Comparison of ENCODE assay signal across 1 cellular context in the genomic region with DNA sequence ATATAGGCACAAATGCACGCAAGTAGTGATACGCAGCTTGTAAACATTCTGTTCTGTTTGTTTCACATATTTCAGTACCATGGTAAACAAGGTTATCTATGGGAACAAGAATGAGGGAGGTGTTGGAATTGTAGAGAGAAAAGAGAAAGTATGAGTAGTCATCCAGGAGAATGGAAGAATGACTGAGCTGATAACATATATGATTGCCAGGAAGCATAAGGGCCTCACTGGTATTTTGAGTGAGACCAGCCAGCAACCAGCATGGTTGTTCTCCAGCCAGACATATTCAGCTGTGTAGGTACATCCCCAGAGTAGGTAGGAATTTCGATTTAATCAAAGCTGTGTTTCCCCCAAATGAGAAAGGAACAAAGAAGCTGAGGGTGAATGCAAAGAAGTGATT.
A peak's percentile ranks its signal among the peaks of the same experiment; 100 is the strongest.
TF ChIP-seq lines count a peak whose summit lies in the region.

No MANE protein-coding gene starts in this region.

TF ChIP-seq in K562, 482 proteins besides CTCF, POLR2A, EP300 and RAD21 (continued from another document and continues in another):
- TF ChIP-seq, protein P1, sequence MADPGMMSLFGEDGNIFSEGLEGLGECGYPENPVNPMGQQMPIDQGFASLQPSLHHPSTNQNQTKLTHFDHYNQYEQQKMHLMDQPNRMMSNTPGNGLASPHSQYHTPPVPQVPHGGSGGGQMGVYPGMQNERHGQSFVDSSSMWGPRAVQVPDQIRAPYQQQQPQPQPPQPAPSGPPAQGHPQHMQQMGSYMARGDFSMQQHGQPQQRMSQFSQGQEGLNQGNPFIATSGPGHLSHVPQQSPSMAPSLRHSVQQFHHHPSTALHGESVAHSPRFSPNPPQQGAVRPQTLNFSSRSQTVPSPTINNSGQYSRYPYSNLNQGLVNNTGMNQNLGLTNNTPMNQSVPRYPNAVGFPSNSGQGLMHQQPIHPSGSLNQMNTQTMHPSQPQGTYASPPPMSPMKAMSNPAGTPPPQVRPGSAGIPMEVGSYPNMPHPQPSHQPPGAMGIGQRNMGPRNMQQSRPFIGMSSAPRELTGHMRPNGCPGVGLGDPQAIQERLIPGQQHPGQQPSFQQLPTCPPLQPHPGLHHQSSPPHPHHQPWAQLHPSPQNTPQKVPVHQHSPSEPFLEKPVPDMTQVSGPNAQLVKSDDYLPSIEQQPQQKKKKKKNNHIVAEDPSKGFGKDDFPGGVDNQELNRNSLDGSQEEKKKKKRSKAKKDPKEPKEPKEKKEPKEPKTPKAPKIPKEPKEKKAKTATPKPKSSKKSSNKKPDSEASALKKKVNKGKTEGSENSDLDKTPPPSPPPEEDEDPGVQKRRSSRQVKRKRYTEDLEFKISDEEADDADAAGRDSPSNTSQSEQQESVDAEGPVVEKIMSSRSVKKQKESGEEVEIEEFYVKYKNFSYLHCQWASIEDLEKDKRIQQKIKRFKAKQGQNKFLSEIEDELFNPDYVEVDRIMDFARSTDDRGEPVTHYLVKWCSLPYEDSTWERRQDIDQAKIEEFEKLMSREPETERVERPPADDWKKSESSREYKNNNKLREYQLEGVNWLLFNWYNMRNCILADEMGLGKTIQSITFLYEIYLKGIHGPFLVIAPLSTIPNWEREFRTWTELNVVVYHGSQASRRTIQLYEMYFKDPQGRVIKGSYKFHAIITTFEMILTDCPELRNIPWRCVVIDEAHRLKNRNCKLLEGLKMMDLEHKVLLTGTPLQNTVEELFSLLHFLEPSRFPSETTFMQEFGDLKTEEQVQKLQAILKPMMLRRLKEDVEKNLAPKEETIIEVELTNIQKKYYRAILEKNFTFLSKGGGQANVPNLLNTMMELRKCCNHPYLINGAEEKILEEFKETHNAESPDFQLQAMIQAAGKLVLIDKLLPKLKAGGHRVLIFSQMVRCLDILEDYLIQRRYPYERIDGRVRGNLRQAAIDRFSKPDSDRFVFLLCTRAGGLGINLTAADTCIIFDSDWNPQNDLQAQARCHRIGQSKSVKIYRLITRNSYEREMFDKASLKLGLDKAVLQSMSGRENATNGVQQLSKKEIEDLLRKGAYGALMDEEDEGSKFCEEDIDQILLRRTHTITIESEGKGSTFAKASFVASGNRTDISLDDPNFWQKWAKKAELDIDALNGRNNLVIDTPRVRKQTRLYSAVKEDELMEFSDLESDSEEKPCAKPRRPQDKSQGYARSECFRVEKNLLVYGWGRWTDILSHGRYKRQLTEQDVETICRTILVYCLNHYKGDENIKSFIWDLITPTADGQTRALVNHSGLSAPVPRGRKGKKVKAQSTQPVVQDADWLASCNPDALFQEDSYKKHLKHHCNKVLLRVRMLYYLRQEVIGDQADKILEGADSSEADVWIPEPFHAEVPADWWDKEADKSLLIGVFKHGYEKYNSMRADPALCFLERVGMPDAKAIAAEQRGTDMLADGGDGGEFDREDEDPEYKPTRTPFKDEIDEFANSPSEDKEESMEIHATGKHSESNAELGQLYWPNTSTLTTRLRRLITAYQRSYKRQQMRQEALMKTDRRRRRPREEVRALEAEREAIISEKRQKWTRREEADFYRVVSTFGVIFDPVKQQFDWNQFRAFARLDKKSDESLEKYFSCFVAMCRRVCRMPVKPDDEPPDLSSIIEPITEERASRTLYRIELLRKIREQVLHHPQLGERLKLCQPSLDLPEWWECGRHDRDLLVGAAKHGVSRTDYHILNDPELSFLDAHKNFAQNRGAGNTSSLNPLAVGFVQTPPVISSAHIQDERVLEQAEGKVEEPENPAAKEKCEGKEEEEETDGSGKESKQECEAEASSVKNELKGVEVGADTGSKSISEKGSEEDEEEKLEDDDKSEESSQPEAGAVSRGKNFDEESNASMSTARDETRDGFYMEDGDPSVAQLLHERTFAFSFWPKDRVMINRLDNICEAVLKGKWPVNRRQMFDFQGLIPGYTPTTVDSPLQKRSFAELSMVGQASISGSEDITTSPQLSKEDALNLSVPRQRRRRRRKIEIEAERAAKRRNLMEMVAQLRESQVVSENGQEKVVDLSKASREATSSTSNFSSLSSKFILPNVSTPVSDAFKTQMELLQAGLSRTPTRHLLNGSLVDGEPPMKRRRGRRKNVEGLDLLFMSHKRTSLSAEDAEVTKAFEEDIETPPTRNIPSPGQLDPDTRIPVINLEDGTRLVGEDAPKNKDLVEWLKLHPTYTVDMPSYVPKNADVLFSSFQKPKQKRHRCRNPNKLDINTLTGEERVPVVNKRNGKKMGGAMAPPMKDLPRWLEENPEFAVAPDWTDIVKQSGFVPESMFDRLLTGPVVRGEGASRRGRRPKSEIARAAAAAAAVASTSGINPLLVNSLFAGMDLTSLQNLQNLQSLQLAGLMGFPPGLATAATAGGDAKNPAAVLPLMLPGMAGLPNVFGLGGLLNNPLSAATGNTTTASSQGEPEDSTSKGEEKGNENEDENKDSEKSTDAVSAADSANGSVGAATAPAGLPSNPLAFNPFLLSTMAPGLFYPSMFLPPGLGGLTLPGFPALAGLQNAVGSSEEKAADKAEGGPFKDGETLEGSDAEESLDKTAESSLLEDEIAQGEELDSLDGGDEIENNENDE (IDR thresholded peaks at IDR 0.05; ENCODE audit: low read depth, low read length) = no peak
- TF ChIP-seq, protein P2, sequence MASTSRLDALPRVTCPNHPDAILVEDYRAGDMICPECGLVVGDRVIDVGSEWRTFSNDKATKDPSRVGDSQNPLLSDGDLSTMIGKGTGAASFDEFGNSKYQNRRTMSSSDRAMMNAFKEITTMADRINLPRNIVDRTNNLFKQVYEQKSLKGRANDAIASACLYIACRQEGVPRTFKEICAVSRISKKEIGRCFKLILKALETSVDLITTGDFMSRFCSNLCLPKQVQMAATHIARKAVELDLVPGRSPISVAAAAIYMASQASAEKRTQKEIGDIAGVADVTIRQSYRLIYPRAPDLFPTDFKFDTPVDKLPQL (IDR thresholded peaks at IDR 0.05; ENCODE audit: extremely low read depth, insufficient read length) = no peak
- TF ChIP-seq U2AF1 (optimal IDR thresholded peaks at IDR 0.05; ENCODE audit: low read depth, low read length) = no peak
- TF ChIP-seq JUND (IDR thresholded peaks at IDR 0.05; ENCODE audit: borderline replicate concordance, low read depth, low read length) = no peak
- peak; percentile 21; the same call in 1 of the 3 replicates for TF ChIP-seq JUND (tag; IDR thresholded peaks at IDR 0.05; ENCODE audit: borderline replicate concordance, low read depth, low read length)
- TF ChIP-seq, protein P3, sequence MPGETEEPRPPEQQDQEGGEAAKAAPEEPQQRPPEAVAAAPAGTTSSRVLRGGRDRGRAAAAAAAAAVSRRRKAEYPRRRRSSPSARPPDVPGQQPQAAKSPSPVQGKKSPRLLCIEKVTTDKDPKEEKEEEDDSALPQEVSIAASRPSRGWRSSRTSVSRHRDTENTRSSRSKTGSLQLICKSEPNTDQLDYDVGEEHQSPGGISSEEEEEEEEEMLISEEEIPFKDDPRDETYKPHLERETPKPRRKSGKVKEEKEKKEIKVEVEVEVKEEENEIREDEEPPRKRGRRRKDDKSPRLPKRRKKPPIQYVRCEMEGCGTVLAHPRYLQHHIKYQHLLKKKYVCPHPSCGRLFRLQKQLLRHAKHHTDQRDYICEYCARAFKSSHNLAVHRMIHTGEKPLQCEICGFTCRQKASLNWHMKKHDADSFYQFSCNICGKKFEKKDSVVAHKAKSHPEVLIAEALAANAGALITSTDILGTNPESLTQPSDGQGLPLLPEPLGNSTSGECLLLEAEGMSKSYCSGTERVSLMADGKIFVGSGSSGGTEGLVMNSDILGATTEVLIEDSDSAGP (CRISPR knock-in tag; IDR thresholded peaks at IDR 0.05) = no peak
- TF ChIP-seq, protein P4, sequence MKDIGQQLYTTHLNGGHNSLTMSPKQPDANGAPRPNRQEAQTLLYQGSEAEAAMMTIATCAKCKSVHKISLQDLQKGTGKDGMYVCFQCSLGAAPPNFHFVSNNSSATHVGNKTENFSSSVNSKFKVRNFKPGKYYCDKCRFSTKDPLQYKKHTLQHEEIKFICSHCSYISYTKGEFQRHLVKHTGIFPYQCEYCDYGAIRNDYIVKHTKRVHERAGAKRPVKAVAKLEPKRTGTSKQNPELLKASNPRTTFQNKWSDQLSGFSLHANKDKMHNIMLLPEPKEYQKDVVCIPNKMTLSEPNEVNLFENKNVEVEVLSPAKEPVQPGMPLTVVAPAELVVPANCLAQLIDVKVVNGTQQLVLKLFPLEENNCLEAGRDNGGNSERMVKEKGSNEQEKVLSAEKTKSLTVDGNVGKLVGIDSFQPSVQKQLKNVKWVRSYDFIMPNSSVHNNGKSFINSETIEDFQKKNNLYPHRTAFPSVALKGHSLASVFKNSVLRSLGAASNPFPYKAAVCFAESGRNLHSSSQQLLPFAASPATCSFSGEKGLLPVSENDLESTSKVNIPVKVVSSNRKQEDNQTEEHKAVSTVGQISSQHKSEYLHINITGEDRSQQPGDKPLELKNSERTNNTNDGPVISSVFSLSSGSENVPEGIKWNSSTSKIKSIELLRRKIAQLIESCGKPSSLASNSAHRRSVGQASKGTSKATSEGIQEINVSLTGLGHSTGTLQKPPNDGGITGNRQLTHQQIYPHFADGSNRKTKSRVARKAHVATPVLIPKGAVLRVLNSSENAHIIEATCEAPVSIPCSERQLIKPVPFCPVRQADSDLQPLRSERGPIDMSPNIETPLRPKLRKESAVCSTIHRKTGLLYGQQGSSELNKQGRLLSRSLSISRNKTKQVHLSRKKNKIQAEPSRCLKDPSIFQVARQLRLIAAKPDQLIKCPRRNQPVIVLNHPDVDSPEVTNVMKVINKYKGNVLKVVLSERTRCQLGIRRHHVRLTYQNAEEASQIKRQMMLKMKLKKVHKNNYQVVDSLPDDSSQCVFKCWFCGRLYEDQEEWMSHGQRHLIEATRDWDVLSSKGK (CRISPR knock-in tag; IDR thresholded peaks at IDR 0.05) = no peak
- no peak for TF ChIP-seq STAT5B (CRISPR knock-in tag; IDR thresholded peaks at IDR 0.05)
- TF ChIP-seq ZNF165 (CRISPR knock-in tag; IDR thresholded peaks at IDR 0.05; ENCODE audit: borderline replicate concordance) = no peak
- TF ChIP-seq CEBPG (CRISPR knock-in tag; IDR thresholded peaks at IDR 0.05) = no peak
- TF ChIP-seq CEBPG (tag; conservative IDR thresholded peaks at IDR 0.05 in 1 of 2, IDR thresholded peaks at IDR 0.05 in 1 of 2) = peak in 1 of 2 experiments; percentile 5; a peak in 1 of 4 replicates
- TF ChIP-seq EHMT2 (IDR thresholded peaks at IDR 0.05) = no peak
- no peak for TF ChIP-seq BMI1 (IDR thresholded peaks at IDR 0.05; ENCODE audit: low read length)
- TF ChIP-seq CEBPB (tag; IDR thresholded peaks at IDR 0.05) = no peak
- TF ChIP-seq, protein P5, sequence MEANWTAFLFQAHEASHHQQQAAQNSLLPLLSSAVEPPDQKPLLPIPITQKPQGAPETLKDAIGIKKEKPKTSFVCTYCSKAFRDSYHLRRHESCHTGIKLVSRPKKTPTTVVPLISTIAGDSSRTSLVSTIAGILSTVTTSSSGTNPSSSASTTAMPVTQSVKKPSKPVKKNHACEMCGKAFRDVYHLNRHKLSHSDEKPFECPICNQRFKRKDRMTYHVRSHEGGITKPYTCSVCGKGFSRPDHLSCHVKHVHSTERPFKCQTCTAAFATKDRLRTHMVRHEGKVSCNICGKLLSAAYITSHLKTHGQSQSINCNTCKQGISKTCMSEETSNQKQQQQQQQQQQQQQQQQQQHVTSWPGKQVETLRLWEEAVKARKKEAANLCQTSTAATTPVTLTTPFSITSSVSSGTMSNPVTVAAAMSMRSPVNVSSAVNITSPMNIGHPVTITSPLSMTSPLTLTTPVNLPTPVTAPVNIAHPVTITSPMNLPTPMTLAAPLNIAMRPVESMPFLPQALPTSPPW (CRISPR knock-in tag; IDR thresholded peaks at IDR 0.05) = 0 out of 2 replicates have a peak, but pooled peaks have one; percentile 5
- 0 out of 4 replicates have a peak, but pooled peaks of 1 of the 2 experiments have one; percentile 23 for TF ChIP-seq FOXA3 (CRISPR knock-in tag; conservative IDR thresholded peaks at IDR 0.05 in 1 of 2, IDR thresholded peaks at IDR 0.05 in 1 of 2)
- TF ChIP-seq HEY1 (CRISPR knock-in tag; IDR thresholded peaks at IDR 0.05; ENCODE audit: borderline replicate concordance) = no peak
- TF ChIP-seq, protein P6, sequence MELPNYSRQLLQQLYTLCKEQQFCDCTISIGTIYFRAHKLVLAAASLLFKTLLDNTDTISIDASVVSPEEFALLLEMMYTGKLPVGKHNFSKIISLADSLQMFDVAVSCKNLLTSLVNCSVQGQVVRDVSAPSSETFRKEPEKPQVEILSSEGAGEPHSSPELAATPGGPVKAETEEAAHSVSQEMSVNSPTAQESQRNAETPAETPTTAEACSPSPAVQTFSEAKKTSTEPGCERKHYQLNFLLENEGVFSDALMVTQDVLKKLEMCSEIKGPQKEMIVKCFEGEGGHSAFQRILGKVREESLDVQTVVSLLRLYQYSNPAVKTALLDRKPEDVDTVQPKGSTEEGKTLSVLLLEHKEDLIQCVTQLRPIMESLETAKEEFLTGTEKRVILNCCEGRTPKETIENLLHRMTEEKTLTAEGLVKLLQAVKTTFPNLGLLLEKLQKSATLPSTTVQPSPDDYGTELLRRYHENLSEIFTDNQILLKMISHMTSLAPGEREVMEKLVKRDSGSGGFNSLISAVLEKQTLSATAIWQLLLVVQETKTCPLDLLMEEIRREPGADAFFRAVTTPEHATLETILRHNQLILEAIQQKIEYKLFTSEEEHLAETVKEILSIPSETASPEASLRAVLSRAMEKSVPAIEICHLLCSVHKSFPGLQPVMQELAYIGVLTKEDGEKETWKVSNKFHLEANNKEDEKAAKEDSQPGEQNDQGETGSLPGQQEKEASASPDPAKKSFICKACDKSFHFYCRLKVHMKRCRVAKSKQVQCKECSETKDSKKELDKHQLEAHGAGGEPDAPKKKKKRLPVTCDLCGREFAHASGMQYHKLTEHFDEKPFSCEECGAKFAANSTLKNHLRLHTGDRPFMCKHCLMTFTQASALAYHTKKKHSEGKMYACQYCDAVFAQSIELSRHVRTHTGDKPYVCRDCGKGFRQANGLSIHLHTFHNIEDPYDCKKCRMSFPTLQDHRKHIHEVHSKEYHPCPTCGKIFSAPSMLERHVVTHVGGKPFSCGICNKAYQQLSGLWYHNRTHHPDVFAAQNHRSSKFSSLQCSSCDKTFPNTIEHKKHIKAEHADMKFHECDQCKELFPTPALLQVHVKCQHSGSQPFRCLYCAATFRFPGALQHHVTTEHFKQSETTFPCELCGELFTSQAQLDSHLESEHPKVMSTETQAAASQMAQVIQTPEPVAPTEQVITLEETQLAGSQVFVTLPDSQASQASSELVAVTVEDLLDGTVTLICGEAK (IDR thresholded peaks at IDR 0.05) = no peak
- TF ChIP-seq, protein P6 (CRISPR knock-in tag; IDR thresholded peaks at IDR 0.05) = no peak
- TF ChIP-seq PRMT5 (CRISPR knock-in tag; IDR thresholded peaks at IDR 0.05) = no peak
